Comparison of ENCODE assay signal across 9 cellular contexts in genomic region chr3:141051641-141052569, GRCh38. TPM values are rescaled to one million over a fixed set of nuclear protein-coding genes. Genes with fewer than 3 reads are reported as not detected.
DNase-seq lines count a peak whose midpoint lies in the region; ATAC-seq, FAIRE-seq and TF ChIP-seq lines count a peak whose summit lies in the region.
"Had no signal": no experiment of that assay in that cellular context is flagged by ENCODE, and none has a peak within 500 bp of the region (broad histone marks: within the 10 kb centered on the region; RNA-seq: fewer than 3 reads in every experiment).

No MANE protein-coding gene starts in this region.

- peaks cover 73% of the 10 kb centered on the region for H3K27me3 Mint-ChIP-seq in activated CD8-positive, alpha-beta memory T cell treated with anti-CD3 and anti-CD28 coated beads, Interleukin-2, amount 10 ng/mL, durations not matched to agents 7 days and 5 days
- H3K27me3 Mint-ChIP-seq in stimulated activated naive B cell treated with anti-CD40 and anti-IgM and Interleukin-4, amounts not matched to agents 10 μg/mL and 1 μg/mL and 100 μg/mL, for 72 hours: peaks cover 68 to 70% of the 10 kb centered on the region in 2 donors

- TF ChIP-seq CTCF in GM12878 (IDR thresholded peaks at IDR 0.05 in 2 of 3, conservative IDR thresholded peaks at IDR 0.05 in 1 of 3; ENCODE audit: control insufficient read depth in 2 of 3, extremely low read depth in 1 of 3, insufficient read depth in 1 of 3, low read depth in 3 of 3, low read length in 3 of 3) (no peak), HepG2 (CRISPR knock-in tag; IDR thresholded peaks at IDR 0.05) (no peak), upper lobe of right lung (IDR thresholded peaks at IDR 0.05) (no peak)

- RAD21 ChIA-PET in GM12878 (lab: Charles Lee; ENCODE audit: unreplicated experiment): no interaction called here

- SMC1A ChIA-PET in GM12878 (lab: Charles Lee; ENCODE audit: uncharacterized antibody, unreplicated experiment): no interaction called here

- H4K20me1 ChIP-seq in GM12878 (ENCODE audit: control insufficient read depth, insufficient read depth) (no peaks in the 10 kb centered on the region), HepG2 (ENCODE audit: insufficient read depth, low read length) (no peaks in the 10 kb centered on the region)

- intact Hi-C loops in GM12878 (cut with micrococcal nuclease; ENCODE audit: unreplicated experiment) (no loop called here), HepG2 (cut with micrococcal nuclease; ENCODE audit: unreplicated experiment) (no loop called here), upper lobe of right lung (cut with DNase I) (no loop called here)

- WGBS in GM12878 (ENCODE audit: insufficient coverage, insufficient replicate concordance, low lambda C conversion rate, missing lambda C conversion rate): 14% methylated on average over 56 of the region's 64 CpGs
- WGBS in HepG2 (ENCODE audit: low lambda C conversion rate): 42% methylated on average over 20 of the region's 64 CpGs

- ATAC-seq in activated CD8-positive, alpha-beta memory T cell treated with anti-CD3 and anti-CD28 coated beads, Interleukin-2, amount 10 ng/mL, durations not matched to agents 7 days and 5 days: no peak
- no peak for ATAC-seq in GM12878
- ATAC-seq in HepG2: peak; percentile 58
- peak; percentile 16 for ATAC-seq in upper lobe of right lung
- no peak for ATAC-seq in HG03342 (IDR thresholded peaks at IDR 0.05; ENCODE audit: unreplicated experiment)
- ATAC-seq in GM21619 (IDR thresholded peaks at IDR 0.05; ENCODE audit: unreplicated experiment): no peak
- no peak for ATAC-seq in stimulated activated naive B cell treated with anti-CD40 and anti-IgM and Interleukin-4, amounts not matched to agents 10 μg/mL and 1 μg/mL and 100 μg/mL, for 72 hours (replicated peaks)

- TF ChIP-seq RAD21 in GM12878 (IDR thresholded peaks at IDR 0.05; ENCODE audit: insufficient read depth, low read depth, low read length): no peak
- no peak for TF ChIP-seq RAD21 in HepG2 (CRISPR knock-in tag; IDR thresholded peaks at IDR 0.05)

- DNase-seq in activated CD8-positive, alpha-beta memory T cell treated with anti-CD3 and anti-CD28 coated beads, Interleukin-2, amount 10 ng/mL, durations not matched to agents 7 days and 5 days: no peak
- DNase-seq in activated CD8-positive, alpha-beta memory T cell treated with anti-CD3 and anti-CD28 coated beads, Interleukin-2, amount 50 U/mL, for 48 hours: no peak
- no peak for DNase-seq in GM12878 (ENCODE audit: low read depth, low spot score)
- DNase-seq in HepG2 (ENCODE audit: low spot score): no peak
- DNase-seq in upper lobe of right lung: no peak
- no peak for DNase-seq in stimulated activated naive B cell treated with anti-CD40 and anti-IgM and Interleukin-4, amounts not matched to agents 10 μg/mL and 1 μg/mL and 100 μg/mL, for 72 hours

- CTCF ChIA-PET in activated CD8-positive, alpha-beta memory T cell treated with anti-CD3 and anti-CD28 coated beads, Interleukin-2, amount 10 ng/mL, durations not matched to agents 7 days and 5 days (lab: Charles Lee): interaction anchor here (0.8 to 1.3 kb wide), 4 partner anchors 12 to 141 kb away, joined by 3 to 4 read pairs (median 3); no protein-coding TSS in a partner anchor
- CTCF ChIA-PET in GM12878 (lab: Yijun Ruan, JAX): no interaction called here
- CTCF ChIA-PET in HepG2 (lab: Yijun Ruan, JAX; ENCODE audit: low intra/inter-chr PET ratio, low total read pairs): no interaction called here

- TF ChIP-seq EP300 in GM12878 (IDR thresholded peaks at IDR 0.05; ENCODE audit: borderline replicate concordance in 1 of 2, control insufficient read depth in 1 of 2, low read depth in 2 of 2, low read length in 2 of 2) (no peak), HepG2 (IDR thresholded peaks at IDR 0.05; ENCODE audit: low read depth in 2 of 2, low read length in 2 of 2) (no peak), HepG2 (CRISPR knock-in tag; IDR thresholded peaks at IDR 0.05; ENCODE audit: borderline replicate concordance) (no peak)

- no peaks in the 10 kb centered on the region for H3K9me3 Mint-ChIP-seq in activated CD8-positive, alpha-beta memory T cell treated with anti-CD3 and anti-CD28 coated beads, Interleukin-2, amount 10 ng/mL, durations not matched to agents 7 days and 5 days (ENCODE audit: low read depth)
- H3K9me3 Mint-ChIP-seq in stimulated activated naive B cell treated with anti-CD40 and anti-IgM and Interleukin-4, amounts not matched to agents 10 μg/mL and 1 μg/mL and 100 μg/mL, for 72 hours: no peaks in the 10 kb centered on the region

- H2AFZ ChIP-seq in GM12878 (ENCODE audit: control insufficient read depth, low read depth, low read length) (no peak overlapping the region), HepG2 (ENCODE audit: low read length) (no peak overlapping the region)

- H3K79me2 ChIP-seq in GM12878 (ENCODE audit: control insufficient read depth, insufficient read depth, low read length) (no peaks in the 10 kb centered on the region), HepG2 (ENCODE audit: insufficient read depth, low read length) (no peaks in the 10 kb centered on the region)

- POLR2A ChIA-PET in GM12878 (lab: Charles Lee) (interaction anchor here (0.6 kb wide), 1 partner anchor 200 kb away, joined by 3 read pairs; no protein-coding TSS in a partner anchor), HepG2 (lab: Yijun Ruan, JAX) (no interaction called here)

- H3K27me3 ChIP-seq in GM12878 (replicated peaks in 1 of 2; ENCODE audit: control insufficient read depth in 2 of 2, insufficient read depth in 2 of 2, low read length in 1 of 2) (peaks cover 16 to 22% of the 10 kb centered on the region in 2 experiments), HepG2 (ENCODE audit: control insufficient read depth in 1 of 2, insufficient read depth in 2 of 2, low read length in 2 of 2) (peaks cover 8 to 53% of the 10 kb centered on the region in 2 experiments; a peak in 4 of 5 replicates), upper lobe of right lung (peaks cover 36% of the 10 kb centered on the region)

- no peaks in the 10 kb centered on the region for H3K4me1 ChIP-seq in GM12878 (ENCODE audit: control insufficient read depth, insufficient read depth, low read length)
- H3K4me1 ChIP-seq in HepG2 (ENCODE audit: insufficient read depth, low read length): no peaks in the 10 kb centered on the region
- H3K4me1 ChIP-seq in upper lobe of right lung: peaks cover 11% of the 10 kb centered on the region

- H3K9me3 ChIP-seq in GM12878 (replicated peaks; ENCODE audit: control insufficient read depth, insufficient read depth, low read length): no peaks in the 10 kb centered on the region
- H3K9me3 ChIP-seq in HepG2 (ENCODE audit: low read length): no peaks in the 10 kb centered on the region
- H3K9me3 ChIP-seq in upper lobe of right lung: no peaks in the 10 kb centered on the region

- peaks cover 12% of the 10 kb centered on the region for H3K4me1 Mint-ChIP-seq in activated CD8-positive, alpha-beta memory T cell treated with anti-CD3 and anti-CD28 coated beads, Interleukin-2, amount 10 ng/mL, durations not matched to agents 7 days and 5 days
- peaks cover 11 to 16% of the 10 kb centered on the region in 2 donors for H3K4me1 Mint-ChIP-seq in stimulated activated naive B cell treated with anti-CD40 and anti-IgM and Interleukin-4, amounts not matched to agents 10 μg/mL and 1 μg/mL and 100 μg/mL, for 72 hours

- no peak overlapping the region for H3K27ac Mint-ChIP-seq in activated CD8-positive, alpha-beta memory T cell treated with anti-CD3 and anti-CD28 coated beads, Interleukin-2, amount 10 ng/mL, durations not matched to agents 7 days and 5 days
- H3K27ac Mint-ChIP-seq in stimulated activated naive B cell treated with anti-CD40 and anti-IgM and Interleukin-4, amounts not matched to agents 10 μg/mL and 1 μg/mL and 100 μg/mL, for 72 hours: no peak overlapping the region

- FAIRE-seq in GM12878 (lab: Jason Lieb, UNC): no peak
- FAIRE-seq in HepG2 (lab: Jason Lieb, UNC): no peak

- no peak overlapping the region for H3K9ac ChIP-seq in GM12878 (ENCODE audit: control insufficient read depth, insufficient read depth, low read length)
- no peak overlapping the region for H3K9ac ChIP-seq in HepG2 (ENCODE audit: insufficient read depth, low read depth, low read length)

- no peaks in the 10 kb centered on the region for H3K36me3 Mint-ChIP-seq in activated CD8-positive, alpha-beta memory T cell treated with anti-CD3 and anti-CD28 coated beads, Interleukin-2, amount 10 ng/mL, durations not matched to agents 7 days and 5 days
- no peaks in the 10 kb centered on the region for H3K36me3 Mint-ChIP-seq in stimulated activated naive B cell treated with anti-CD40 and anti-IgM and Interleukin-4, amounts not matched to agents 10 μg/mL and 1 μg/mL and 100 μg/mL, for 72 hours

- TF ChIP-seq POLR2A in GM12878 (IDR thresholded peaks at IDR 0.05; ENCODE audit: low read depth, low read length) (no peak), HepG2 (IDR thresholded peaks at IDR 0.05; ENCODE audit: insufficient read depth in 1 of 2, low read depth in 2 of 2, low read length in 2 of 2) (no peak)

- H3K4me2 ChIP-seq in GM12878 (ENCODE audit: control insufficient read depth, insufficient read depth): no peak overlapping the region
- H3K4me2 ChIP-seq in HepG2 (ENCODE audit: low read depth, low read length): peak overlapping the region; percentile 12; the same call in 1 of the 2 replicates

- H3K36me3 ChIP-seq in GM12878 (ENCODE audit: control insufficient read depth in 2 of 2, insufficient read depth in 2 of 2, low read length in 1 of 2) (no peaks in the 10 kb centered on the region), HepG2 (replicated peaks in 1 of 2; ENCODE audit: control insufficient read depth in 1 of 2, insufficient read depth in 2 of 2, low read length in 2 of 2) (no peaks in the 10 kb centered on the region), upper lobe of right lung (no peaks in the 10 kb centered on the region)

- no peak overlapping the region for H3K4me3 ChIP-seq in GM12878
- no peak overlapping the region; a peak in 1 of 6 replicates for H3K4me3 ChIP-seq in HepG2 (replicated peaks in 1 of 3; ENCODE audit: insufficient read depth in 1 of 3, low read depth in 2 of 3, low read length in 3 of 3)
- H3K4me3 ChIP-seq in upper lobe of right lung: peak overlapping the region; percentile 45

- in situ Hi-C loops in GM12878 (cut with MboI): no loop called here
- in situ Hi-C loops in HepG2 (cut with HindIII; ENCODE audit: extremely low pct_ligation_motif_present, low pct_unique_long_range_greater_than_20kb): no loop called here

- no TSS peak for BruUV-seq in GM12878 (replicated peaks; lab: Mats Ljungman, UMichigan)
- BruUV-seq in HepG2 (replicated peaks; lab: Mats Ljungman, UMichigan): no TSS peak

- H3K27ac ChIP-seq in GM12878 (ENCODE audit: control insufficient read depth, insufficient read depth) (no peak overlapping the region), HepG2 (ENCODE audit: extremely low read length, insufficient read depth, low read length) (no peak overlapping the region), upper lobe of right lung (peak overlapping the region; percentile 60)

- peak overlapping the region; percentile 3 for H3K4me3 Mint-ChIP-seq in activated CD8-positive, alpha-beta memory T cell treated with anti-CD3 and anti-CD28 coated beads, Interleukin-2, amount 10 ng/mL, durations not matched to agents 7 days and 5 days
- peak overlapping the region in 1 of 2 donors; percentile 23 for H3K4me3 Mint-ChIP-seq in stimulated activated naive B cell treated with anti-CD40 and anti-IgM and Interleukin-4, amounts not matched to agents 10 μg/mL and 1 μg/mL and 100 μg/mL, for 72 hours

RNA-seq across cellular contexts. Expression of gene SPSB4, which starts 0.8 kb away (rescaled TPM):
- total RNA-seq in activated CD8-positive, alpha-beta memory T cell treated with anti-CD3 and anti-CD28 coated beads, Interleukin-2, amount 10 ng/mL, durations not matched to agents 7 days and 5 days: under 1 TPM in 1 of 2 experiments, not detected in 1; 0.28 TPM
- not detected in 2 replicates for total RNA-seq in GM12878 (2013; cell fraction: nucleolus; rRNA removed)
- total RNA-seq in GM12878 (2014; rRNA removed) (not detected in 2 replicates), GM12878 (2014; rRNA removed; fragmentation: Illumina TruSeq; extraction: Trizol) (not detected in 2 replicates), GM12878 (2021) (not detected in 2 replicates), HepG2 (2016; rRNA removed; fragmentation: Illumina TruSeq; extraction: Trizol) (not detected in 2 replicates), upper lobe of right lung (1.2 TPM)
- not detected for polyA plus RNA-seq in GM12878 (2011; ENCODE audit: low read depth)
- polyA plus RNA-seq in GM12878 (2011; rRNA removed) (not detected in 2 replicates), GM12878 (2014; fragmentation: Illumina TruSeq; extraction: Trizol) (not detected in 2 replicates), GM12878 (2014; fragmentation: Nextera tagmentation; extraction: Ambion mirVana) (not detected), GM12878 (2014; rRNA removed) (not detected in 2 replicates), GM12878 (2016; fragmentation: Nextera tagmentation; extraction: Ambion mirVana) (not detected), HepG2 (2011; rRNA removed) (not detected in 2 replicates)
- polyA plus RNA-seq in GM12878 (2011; cell fraction: cytosol; rRNA removed): not detected in 2 replicates
- polyA plus RNA-seq in GM12878 (2011; cell fraction: nucleus; rRNA removed): not detected in 2 replicates
- not detected in 2 replicates for polyA plus RNA-seq in GM12878 (2012)
- polyA minus RNA-seq in GM12878 (2011; rRNA and poly(A)+ RNA removed): not detected in 2 replicates
- not detected in 2 replicates for polyA minus RNA-seq in GM12878 (2011; cell fraction: cytosol; rRNA and poly(A)+ RNA removed)
- not detected in 2 replicates for polyA minus RNA-seq in GM12878 (2011; cell fraction: nucleus; rRNA and poly(A)+ RNA removed)
- total RNA-seq in HepG2 (2016; cell fraction: cytosol; rRNA removed; fragmentation: Illumina TruSeq; extraction: Trizol; ENCODE audit: low read depth): not detected in 2 replicates
- total RNA-seq in HepG2 (2016; cell fraction: insoluble cytoplasmic fraction; rRNA removed; fragmentation: Illumina TruSeq; extraction: Trizol): not detected in 2 replicates
- not detected in 2 replicates for total RNA-seq in HepG2 (2016; cell fraction: membrane; rRNA removed; fragmentation: Illumina TruSeq; extraction: Trizol)
- total RNA-seq in HepG2 (2016; cell fraction: nucleus; rRNA removed; fragmentation: Illumina TruSeq; extraction: Trizol): not detected in 2 replicates
- polyA plus RNA-seq in HepG2 (2011; cell fraction: cytosol; rRNA removed): not detected in 2 replicates
- polyA plus RNA-seq in HepG2 (2011; cell fraction: nucleus; rRNA removed): not detected in 2 replicates
- not detected in 2 replicates for polyA plus RNA-seq in HepG2 (2012)
- polyA plus RNA-seq in HepG2 (2016; cell fraction: cytosol; fragmentation: Illumina TruSeq; extraction: Trizol; ENCODE audit: low read depth): not detected in 2 replicates
- not detected in 2 replicates for polyA plus RNA-seq in HepG2 (2016; cell fraction: insoluble cytoplasmic fraction; fragmentation: Illumina TruSeq; extraction: Trizol; ENCODE audit: low read depth)
- polyA plus RNA-seq in HepG2 (2016; cell fraction: membrane; fragmentation: Illumina TruSeq; extraction: Trizol; ENCODE audit: low read depth): not detected in 2 replicates
- polyA plus RNA-seq in HepG2 (2016; cell fraction: nucleus; fragmentation: Illumina TruSeq; extraction: Trizol; ENCODE audit: insufficient read depth, low read depth): not detected in 2 replicates
- polyA minus RNA-seq in HepG2 (2011; rRNA and poly(A)+ RNA removed; ENCODE audit: low replicate concordance): not detected in 2 replicates
- not detected in 2 replicates for polyA minus RNA-seq in HepG2 (2011; cell fraction: cytosol; rRNA and poly(A)+ RNA removed)
- not detected in 2 replicates for polyA minus RNA-seq in HepG2 (2011; cell fraction: nucleus; rRNA and poly(A)+ RNA removed)
- total RNA-seq: T-helper 1 cell treated with Interleukin-12 subunit alpha and Interleukin-12 subunit beta and Interleukin-4 antibody, amounts not matched to agents 30 ng/mL and 1 ng/mL, for 36 hours had no signal

Comparison
In these comparisons a context has a peak if more than half of its experiments do, and no peak if none do; other contexts are left out.
1. ATAC-seq: peak in HepG2 (single experiment) and upper lobe of right lung (single experiment); none in activated CD8-positive, alpha-beta memory T cell treated with anti-CD3 and anti-CD28 coated beads, Interleukin-2, amount 10 ng/mL, durations not matched to agents 7 days and 5 days (single experiment), GM12878 (single experiment), HG03342 (single experiment), GM21619 (single experiment) and stimulated activated naive B cell treated with anti-CD40 and anti-IgM and Interleukin-4, amounts not matched to agents 10 μg/mL and 1 μg/mL and 100 μg/mL, for 72 hours (0 of 2).